ENCODE assay signal across 3 cellular contexts in the genomic region with DNA sequence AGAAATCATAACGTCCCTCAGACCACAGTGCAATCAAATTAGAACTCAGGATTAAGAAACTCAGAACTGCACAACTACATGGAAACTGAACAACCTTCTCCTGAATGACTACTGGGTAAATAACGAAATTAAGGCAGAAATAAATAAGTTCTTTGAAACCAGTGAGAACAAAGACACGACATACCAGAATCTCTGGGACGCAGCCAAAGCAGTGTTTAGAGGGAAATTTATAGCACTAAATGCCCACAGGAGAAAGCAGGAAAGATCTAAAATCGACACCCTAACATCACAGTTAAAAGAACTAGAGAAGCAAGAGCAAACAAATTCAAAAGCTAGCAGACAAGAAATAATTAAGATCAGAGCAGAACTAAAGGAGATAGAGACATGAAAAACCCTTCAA. TPM values are rescaled to one million over a fixed set of nuclear protein-coding genes. Genes with fewer than 3 reads are reported as not detected.
DNase-seq lines count a peak whose midpoint lies in the region; ATAC-seq, FAIRE-seq and TF ChIP-seq lines count a peak whose summit lies in the region.
"Not testable (repeated sequence)": the region's sequence is repeated elsewhere in the genome, so short reads cannot be mapped to it uniquely, and the experiment has no call there.

No MANE protein-coding gene starts in this region.

- WGBS in HepG2 (ENCODE audit: low lambda C conversion rate): 97% methylated on average over 5 of the region's 5 CpGs

- CTCF ChIA-PET in HepG2 (lab: Yijun Ruan, JAX; ENCODE audit: low intra/inter-chr PET ratio, low total read pairs): not testable (repeated sequence)

- not testable (repeated sequence) for TF ChIP-seq EP300 in HepG2 (IDR thresholded peaks at IDR 0.05; ENCODE audit: low read depth in 2 of 2, low read length in 2 of 2); HepG2 (CRISPR knock-in tag; IDR thresholded peaks at IDR 0.05; ENCODE audit: borderline replicate concordance)

- H3K4me1 ChIP-seq in HepG2 (ENCODE audit: insufficient read depth, low read length): not testable (repeated sequence)

- not testable (repeated sequence) for H3K9ac ChIP-seq in HepG2 (ENCODE audit: insufficient read depth, low read depth, low read length)

- not testable (repeated sequence) for H3K79me2 ChIP-seq in HepG2 (ENCODE audit: insufficient read depth, low read length)

- H3K4me1 Mint-ChIP-seq in activated T-cell treated with anti-CD3 and anti-CD28 coated beads, Interleukin-2, amount 50 U/mL, for 72 hours (ENCODE audit: low read depth): not testable (repeated sequence)

- FAIRE-seq in HepG2 (lab: Jason Lieb, UNC): not testable (repeated sequence)

- H2AFZ ChIP-seq in HepG2 (ENCODE audit: low read length): not testable (repeated sequence)

- H3K4me3 ChIP-seq in HepG2 (replicated peaks in 1 of 3; ENCODE audit: insufficient read depth in 1 of 3, low read depth in 2 of 3, low read length in 3 of 3): not testable (repeated sequence)

- POLR2A ChIA-PET in HepG2 (lab: Yijun Ruan, JAX): not testable (repeated sequence)

- not testable (repeated sequence) for H4K20me1 ChIP-seq in HepG2 (ENCODE audit: insufficient read depth, low read length)

- not testable (repeated sequence) for TF ChIP-seq CTCF in HepG2 (CRISPR knock-in tag; IDR thresholded peaks at IDR 0.05)

- not testable (repeated sequence) for ATAC-seq in activated T-cell treated with anti-CD3 and anti-CD28 coated beads, Interleukin-2, amount 50 U/mL, for 72 hours (replicated peaks in 1 of 2); HepG2

- BruUV-seq in HepG2 (replicated peaks; lab: Mats Ljungman, UMichigan): not testable (repeated sequence)

- not testable (repeated sequence) for H3K27me3 ChIP-seq in HepG2 (ENCODE audit: control insufficient read depth in 1 of 2, insufficient read depth in 2 of 2, low read length in 2 of 2)

- not testable (repeated sequence) for TF ChIP-seq POLR2A in HepG2 (IDR thresholded peaks at IDR 0.05; ENCODE audit: insufficient read depth in 1 of 2, low read depth in 2 of 2, low read length in 2 of 2)

- not testable (repeated sequence) for H3K27ac ChIP-seq in HepG2 (ENCODE audit: extremely low read length, insufficient read depth, low read length)

- intact Hi-C loops in HepG2 (cut with micrococcal nuclease; ENCODE audit: unreplicated experiment): not testable (repeated sequence)

- H3K27ac Mint-ChIP-seq in activated T-cell treated with anti-CD3 and anti-CD28 coated beads, Interleukin-2, amount 50 U/mL, for 72 hours: peak overlapping the region; percentile 19

- in situ Hi-C loops in HepG2 (cut with HindIII; ENCODE audit: extremely low pct_ligation_motif_present, low pct_unique_long_range_greater_than_20kb): not testable (repeated sequence)

- peaks cover 16 to 23% of the 10 kb centered on the region in 2 donors for H3K36me3 Mint-ChIP-seq in activated T-cell treated with anti-CD3 and anti-CD28 coated beads, Interleukin-2, amount 50 U/mL, for 72 hours (ENCODE audit: insufficient read depth in 2 of 2)

- TF ChIP-seq RAD21 in HepG2 (CRISPR knock-in tag; IDR thresholded peaks at IDR 0.05): not testable (repeated sequence)

- not testable (repeated sequence) for H3K4me2 ChIP-seq in HepG2 (ENCODE audit: low read depth, low read length)

- not testable (repeated sequence) for H3K27me3 Mint-ChIP-seq in activated T-cell treated with anti-CD3 and anti-CD28 coated beads, Interleukin-2, amount 50 U/mL, for 72 hours (ENCODE audit: low read depth)

- H3K36me3 ChIP-seq in HepG2 (replicated peaks in 1 of 2; ENCODE audit: control insufficient read depth in 1 of 2, insufficient read depth in 2 of 2, low read length in 2 of 2): not testable (repeated sequence)

- H3K4me3 Mint-ChIP-seq in activated T-cell treated with anti-CD3 and anti-CD28 coated beads, Interleukin-2, amount 50 U/mL, for 72 hours: not testable (repeated sequence)

- peaks cover 25 to 27% of the 10 kb centered on the region in 2 donors for H3K9me3 Mint-ChIP-seq in activated T-cell treated with anti-CD3 and anti-CD28 coated beads, Interleukin-2, amount 50 U/mL, for 72 hours

- not testable (repeated sequence) for H3K9me3 ChIP-seq in HepG2 (ENCODE audit: low read length)

- peak; percentile 14 for DNase-seq in SIG-M5 treated with dmso at 0.1 percent for 504 hours (lab: John Stamatoyannopoulos, UW; ENCODE audit: unreplicated experiment)
- DNase-seq in activated T-cell treated with anti-CD3 and anti-CD28 coated beads, Interleukin-2, amount 50 U/mL, for 72 hours; HepG2 (ENCODE audit: low spot score): not testable (repeated sequence)

TF ChIP-seq in HepG2, 621 proteins besides CTCF, POLR2A, EP300 and RAD21:
- TF ChIP-seq ZFP90 (CRISPR knock-in tag; IDR thresholded peaks at IDR 0.05; ENCODE audit: borderline replicate concordance): peak; percentile 99
TF ChIP-seq in HepG2: peak in this region for 1; not testable (repeated sequence) for 620.

RNA-seq across cellular contexts. Expression of gene ATRN, which starts 53.9 kb away (rescaled TPM):
- total RNA-seq in activated T-cell treated with anti-CD3 and anti-CD28 coated beads, Interleukin-2, amount 50 U/mL, for 72 hours: 10 to 100 TPM in 1 of 2 donors, 1 to 10 TPM in 1; 9.6 to 11.6 TPM
- 30.8 and 44.2 TPM in 2 replicates for total RNA-seq in HepG2 (2016; rRNA removed; fragmentation: Illumina TruSeq; extraction: Trizol)
- total RNA-seq in HepG2 (2016; cell fraction: cytosol; rRNA removed; fragmentation: Illumina TruSeq; extraction: Trizol; ENCODE audit: low read depth): 3.7 and 4.2 TPM in 2 replicates
- total RNA-seq in HepG2 (2016; cell fraction: insoluble cytoplasmic fraction; rRNA removed; fragmentation: Illumina TruSeq; extraction: Trizol): 27.2 and 45.7 TPM in 2 replicates
- 9.6 and 11.5 TPM in 2 replicates for total RNA-seq in HepG2 (2016; cell fraction: membrane; rRNA removed; fragmentation: Illumina TruSeq; extraction: Trizol)
- 61.1 and 74.3 TPM in 2 replicates for total RNA-seq in HepG2 (2016; cell fraction: nucleus; rRNA removed; fragmentation: Illumina TruSeq; extraction: Trizol)
- polyA plus RNA-seq in HepG2 (2011; rRNA removed): 81.1 and 97.2 TPM in 2 replicates
- polyA plus RNA-seq in HepG2 (2011; cell fraction: cytosol; rRNA removed): 56.4 and 83.6 TPM in 2 replicates
- polyA plus RNA-seq in HepG2 (2011; cell fraction: nucleus; rRNA removed): 56.4 and 62.4 TPM in 2 replicates
- polyA plus RNA-seq in HepG2 (2012): 69.4 and 78.7 TPM in 2 replicates
- 1.8 and 2.0 TPM in 2 replicates for polyA plus RNA-seq in HepG2 (2016; cell fraction: cytosol; fragmentation: Illumina TruSeq; extraction: Trizol; ENCODE audit: low read depth)
- polyA plus RNA-seq in HepG2 (2016; cell fraction: insoluble cytoplasmic fraction; fragmentation: Illumina TruSeq; extraction: Trizol; ENCODE audit: low read depth): 14.7 and 16.4 TPM in 2 replicates
- 4.0 and 4.6 TPM in 2 replicates for polyA plus RNA-seq in HepG2 (2016; cell fraction: membrane; fragmentation: Illumina TruSeq; extraction: Trizol; ENCODE audit: low read depth)
- 41.8 and 43.9 TPM in 2 replicates for polyA plus RNA-seq in HepG2 (2016; cell fraction: nucleus; fragmentation: Illumina TruSeq; extraction: Trizol; ENCODE audit: insufficient read depth, low read depth)
- 12.4 and 245 TPM in 2 replicates for polyA minus RNA-seq in HepG2 (2011; rRNA and poly(A)+ RNA removed; ENCODE audit: low replicate concordance)
- polyA minus RNA-seq in HepG2 (2011; cell fraction: cytosol; rRNA and poly(A)+ RNA removed): 92.1 and 130 TPM in 2 replicates
- 123 and 165 TPM in 2 replicates for polyA minus RNA-seq in HepG2 (2011; cell fraction: nucleus; rRNA and poly(A)+ RNA removed)
